Comparison of ENCODE assay signal across 8 cellular contexts in the genomic region with DNA sequence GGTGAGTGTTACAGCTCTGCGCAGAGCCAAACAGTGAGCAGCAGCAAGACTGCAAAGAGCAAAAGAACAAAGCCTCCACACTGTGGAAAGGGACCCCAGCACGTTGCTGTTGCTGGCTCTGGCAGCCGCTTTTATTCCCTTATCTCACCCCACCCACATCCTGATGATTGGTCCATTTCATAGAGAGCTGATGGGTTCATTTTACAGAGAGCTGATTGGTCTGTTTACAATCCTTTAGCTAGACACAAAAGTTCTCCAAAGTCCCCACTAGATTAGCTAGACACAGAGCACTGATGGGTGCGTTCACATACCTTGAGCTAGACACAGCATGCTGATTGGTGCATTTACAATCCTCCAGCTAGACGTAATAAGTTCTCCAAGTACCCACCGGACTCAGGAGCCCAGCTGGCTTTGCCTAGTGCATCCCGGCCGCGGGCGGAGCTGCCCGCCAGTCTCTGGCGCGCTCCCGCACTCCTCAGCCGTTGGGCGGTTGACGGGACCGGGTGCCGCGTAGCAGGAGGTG.
A peak's percentile ranks its signal among the peaks of the same experiment; 100 is the strongest.
DNase-seq lines count a peak whose midpoint lies in the region; TF ChIP-seq lines count a peak whose summit lies in the region.
"Not testable (repeated sequence)": the region's sequence is repeated elsewhere in the genome, so short reads cannot be mapped to it uniquely, and the experiment has no call there.

No MANE protein-coding gene starts in this region.

- not testable (repeated sequence) for H3K18ac ChIP-seq in mesenchymal stem cell (ENCODE audit: low read depth in 1 of 2, low read length in 2 of 2)

- H2BK5ac ChIP-seq in mesenchymal stem cell (ENCODE audit: low read depth, low read length, poor library complexity, severe bottlenecking), result not testable (repeated sequence)

- not testable (repeated sequence) for H3K4me1 ChIP-seq in esophagus squamous epithelium; mesenchymal stem cell (ENCODE audit: control insufficient read depth, insufficient read depth, low read depth, low read length)

- peak in 1 of 4 donors; percentile 31 for TF ChIP-seq POLR2A in esophagus squamous epithelium (IDR thresholded peaks at IDR 0.05)

- H3K4me2 ChIP-seq in mesenchymal stem cell (ENCODE audit: low read length, poor library complexity, severe bottlenecking), result not testable (repeated sequence)

- not testable (repeated sequence) for H4K8ac ChIP-seq in mesenchymal stem cell (ENCODE audit: low read length)

- DNase-seq in AG10803 (ENCODE audit: low read depth) (peak; percentile 59), HFF-Myc (ENCODE audit: extremely low read depth, low read depth) (peak; percentile 61), NCI-H2227 treated with DMSO at 0.1 percent for 48 hours (lab: John Stamatoyannopoulos, UW) (peak; percentile 80), SW480 (ENCODE audit: low spot score) (peak; percentile 94), mesenchymal stem cell (peak; percentile 88)
- peak; percentile 44 for DNase-seq in activated naive CD4-positive, alpha-beta T cell treated with Interleukin-2 at 50 U/mL for 16 hours
- not testable (repeated sequence) for DNase-seq in esophagus squamous epithelium (lab: John Stamatoyannopoulos, UW)
- DNase-seq in stimulated activated CD4-positive, alpha-beta T cell treated with anti-CD3 and anti-CD28 coated beads, Interleukin-1b, Interleukin-23, amount 100 ng/mL, for 24 hours (ENCODE audit: low read depth in 4 of 4, low spot score in 1 of 4), result peak; percentile 7 to 25 (median 18)

- H2AK5ac ChIP-seq in mesenchymal stem cell (ENCODE audit: low read length, severe bottlenecking), result not testable (repeated sequence)

- H3K9me3 ChIP-seq in esophagus squamous epithelium; mesenchymal stem cell (ENCODE audit: control insufficient read depth, low read length): not testable (repeated sequence)

- H3K23ac ChIP-seq in mesenchymal stem cell (ENCODE audit: low read length in 2 of 2), result not testable (repeated sequence)

- peak overlapping the region; percentile 85 to 94 (median 88) for H3K27ac ChIP-seq in esophagus squamous epithelium
- H3K27ac ChIP-seq in mesenchymal stem cell (ENCODE audit: low read length, poor library complexity, severe bottlenecking), result not testable (repeated sequence)

- not testable (repeated sequence) for H2BK15ac ChIP-seq in mesenchymal stem cell (ENCODE audit: low read depth, poor library complexity, severe bottlenecking)

- not testable (repeated sequence) for H3K79me1 ChIP-seq in mesenchymal stem cell (replicated peaks; ENCODE audit: low read length, poor library complexity, severe bottlenecking)

- H2BK120ac ChIP-seq in mesenchymal stem cell (ENCODE audit: low read depth, low read length), result not testable (repeated sequence)

- H3K14ac ChIP-seq in mesenchymal stem cell (ENCODE audit: low read length in 2 of 2), result not testable (repeated sequence)

- peak overlapping the region; percentile 53 for H3K9ac ChIP-seq in mesenchymal stem cell (ENCODE audit: low read length)

- intact Hi-C loops in esophagus squamous epithelium (cut with DNase I), result not testable (repeated sequence)

- not testable (repeated sequence) for TF ChIP-seq CTCF in AG10803 (conservative IDR thresholded peaks at IDR 0.05; ENCODE audit: low read length); HFF-Myc (IDR thresholded peaks at IDR 0.05; ENCODE audit: low read depth, low read length, missing control alignments); esophagus squamous epithelium (IDR thresholded peaks at IDR 0.05)

- 3 to 4% methylated on average over 4 to 5 of the region's 20 CpGs for WGBS in esophagus squamous epithelium, 2 donors
- WGBS in mesenchymal stem cell, result no CpG with 5 or more reads among the region's 20 CpGs

- not testable (repeated sequence) for H4K91ac ChIP-seq in mesenchymal stem cell (ENCODE audit: low read length)

- H3K4me3 ChIP-seq in AG10803 (ENCODE audit: low read length) (peak overlapping the region; percentile 57), HFF-Myc (replicated peaks; ENCODE audit: low read depth, low read length) (peak overlapping the region; percentile 39), esophagus squamous epithelium (peak overlapping the region; percentile 61 to 78 (median 67)), mesenchymal stem cell (ENCODE audit: insufficient read depth in 1 of 2, low read depth in 1 of 2, low read length in 2 of 2) (peak overlapping the region; percentile 50 to 69)

- not testable (repeated sequence) for H3K4ac ChIP-seq in mesenchymal stem cell (ENCODE audit: low read depth in 1 of 2, low read length in 2 of 2)

- not testable (repeated sequence) for H3K36me3 ChIP-seq in esophagus squamous epithelium; mesenchymal stem cell (ENCODE audit: control insufficient read depth in 1 of 2, insufficient read depth in 2 of 2, low read depth in 1 of 2, low read length in 2 of 2)

- not testable (repeated sequence) for H3K27me3 ChIP-seq in esophagus squamous epithelium; mesenchymal stem cell (ENCODE audit: control insufficient read depth in 1 of 2, insufficient read depth in 1 of 2, low read length in 2 of 2)

- H2AFZ ChIP-seq in mesenchymal stem cell (ENCODE audit: low read depth, low read length), result not testable (repeated sequence)

- not testable (repeated sequence) for H2BK12ac ChIP-seq in mesenchymal stem cell (ENCODE audit: low read length in 2 of 2)
